10 cellular contexts compared by ENCODE assay signal in genomic region chr6:148407372-148407771, GRCh38.
DNase-seq lines count a peak whose midpoint lies in the region; ATAC-seq and TF ChIP-seq lines count a peak whose summit lies in the region.
"Had no signal": no experiment of that assay in that cellular context is flagged by ENCODE, and none has a peak within 500 bp of the region (broad histone marks: within the 10 kb centered on the region; RNA-seq: fewer than 3 reads in every experiment).

No MANE protein-coding gene starts in this region.

- no peak overlapping the region for H3K4me3 Mint-ChIP-seq in chondrocyte (ENCODE audit: unreplicated experiment)
- H3K4me3 Mint-ChIP-seq: activated CD4-positive, alpha-beta T cell treated with anti-CD3 and anti-CD28 coated beads, Interleukin-2, amount 10 ng/mL, durations not matched to agents 24 days and 14 days; central memory CD8-positive, alpha-beta T cell had no signal

- no peaks in the 10 kb centered on the region for H3K9me3 ChIP-seq in thyroid gland

- no peaks in the 10 kb centered on the region for H3K36me3 ChIP-seq in thyroid gland

- 73 to 86% methylated on average over 7 of the region's 7 CpGs for WGBS in thyroid gland, 2 donors

- intact Hi-C loops in thyroid gland (cut with DNase I), result loop anchor here (10.0 kb wide), 1 partner anchor 47 kb away; no protein-coding TSS in a partner anchor

- ATAC-seq in HG02852 (IDR thresholded peaks at IDR 0.05; ENCODE audit: unreplicated experiment) (no peak), HG03378 (IDR thresholded peaks at IDR 0.05; ENCODE audit: unreplicated experiment) (no peak)

- H3K4me1 ChIP-seq in thyroid gland, result peaks cover 37 to 55% of the 10 kb centered on the region in 2 donors

- no peak for TF ChIP-seq CTCF in chondrocyte (IDR thresholded peaks at IDR 0.05)
- no peak for TF ChIP-seq CTCF in thyroid gland (IDR thresholded peaks at IDR 0.05)

- H3K4me3 ChIP-seq in thyroid gland (replicated peaks in 1 of 3), result no peak overlapping the region

- no peaks in the 10 kb centered on the region for H3K27me3 Mint-ChIP-seq in chondrocyte (ENCODE audit: low read depth)

- TF ChIP-seq POLR2A in thyroid gland (IDR thresholded peaks at IDR 0.05), result no peak

- H3K36me3 Mint-ChIP-seq in chondrocyte (ENCODE audit: low read depth), result peaks cover 2% of the 10 kb centered on the region

- peak overlapping the region; percentile 81 to 91 (median 87) for H3K27ac ChIP-seq in thyroid gland

- H3K27me3 ChIP-seq in thyroid gland, result no peaks in the 10 kb centered on the region

- DNase-seq in HS-5 (ENCODE audit: low read depth), result peak; percentile 95
- DNase-seq in chondrocyte (ENCODE audit: low spot score), result no peak
- peak; percentile 94 for DNase-seq in iris pigment epithelial cell (ENCODE audit: low read depth)
- DNase-seq in thyroid gland, result no peak
- DNase-seq in NCI-H2196 (lab: John Stamatoyannopoulos, UW; ENCODE audit: unreplicated experiment), result no peak
- no peak for DNase-seq in activated T-cell treated with anti-CD3 and anti-CD28 coated beads, Interleukin-2, amount 50 U/mL, for 48 hours
- DNase-seq: activated CD4-positive, alpha-beta T cell treated with anti-CD3 and anti-CD28 coated beads, Interleukin-2, amount 10 ng/mL, durations not matched to agents 24 days and 14 days had no signal

- peaks cover 2% of the 10 kb centered on the region for H3K9me3 Mint-ChIP-seq in chondrocyte (ENCODE audit: low read depth)
- H3K9me3 Mint-ChIP-seq: activated CD4-positive, alpha-beta T cell treated with anti-CD3 and anti-CD28 coated beads, Interleukin-2, amount 10 ng/mL, durations not matched to agents 24 days and 14 days; central memory CD8-positive, alpha-beta T cell had no signal

- peaks cover 31% of the 10 kb centered on the region for H3K4me1 Mint-ChIP-seq in chondrocyte (ENCODE audit: low read depth)
- H3K4me1 Mint-ChIP-seq: activated CD4-positive, alpha-beta T cell treated with anti-CD3 and anti-CD28 coated beads, Interleukin-2, amount 10 ng/mL, durations not matched to agents 24 days and 14 days; central memory CD8-positive, alpha-beta T cell had no signal

- peak overlapping the region; percentile 91 for H3K27ac Mint-ChIP-seq in chondrocyte (ENCODE audit: unreplicated experiment)
- H3K27ac Mint-ChIP-seq: activated CD4-positive, alpha-beta T cell treated with anti-CD3 and anti-CD28 coated beads, Interleukin-2, amount 10 ng/mL, durations not matched to agents 24 days and 14 days had no signal

Comparison
In these comparisons a context has a peak if more than half of its experiments do, and no peak if none do; other contexts are left out.
1. DNase-seq: peak in HS-5 (single experiment) and iris pigment epithelial cell (single experiment); none in chondrocyte (single experiment), thyroid gland (0 of 2), NCI-H2196 (single experiment) and activated T-cell treated with anti-CD3 and anti-CD28 coated beads, Interleukin-2, amount 50 U/mL, for 48 hours (0 of 2).